15 cellular contexts compared by ENCODE assay signal in the genomic region with DNA sequence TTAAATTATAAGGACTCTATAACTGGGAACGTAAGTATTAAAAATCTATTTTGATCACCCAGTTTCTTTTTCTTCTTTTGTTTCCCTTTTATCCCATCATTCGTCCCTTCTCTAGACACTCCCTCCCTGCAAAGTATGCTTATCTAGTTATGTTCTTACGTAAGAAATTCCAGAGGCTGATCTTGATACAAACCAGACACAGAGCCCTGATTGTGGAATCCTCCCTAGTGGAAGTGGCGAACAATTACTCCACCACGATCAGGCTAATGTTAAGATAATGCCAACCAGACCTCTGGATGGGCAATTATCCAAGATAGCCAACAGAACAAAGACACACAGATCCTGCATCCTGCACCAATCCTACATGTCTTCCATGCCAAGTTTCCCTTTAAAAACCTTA.
A peak's percentile ranks its signal among the peaks of the same experiment; 100 is the strongest.
DNase-seq lines count a peak whose midpoint lies in the region; ATAC-seq and TF ChIP-seq lines count a peak whose summit lies in the region.
"Had no signal": no experiment of that assay in that cellular context is flagged by ENCODE, and none has a peak within 500 bp of the region (broad histone marks: within the 10 kb centered on the region; RNA-seq: fewer than 3 reads in every experiment).

No MANE protein-coding gene starts in this region.

- peak overlapping the region; percentile 9; the same call in 1 of the 2 replicates for H2AFZ ChIP-seq in SK-N-SH (ENCODE audit: low read depth)

- TF ChIP-seq CTCF in BE2C (IDR thresholded peaks at IDR 0.05; ENCODE audit: low read depth, low read length) (no peak; the same call in 1 of the 2 replicates), SK-N-SH (IDR thresholded peaks at IDR 0.05) (no peak), fibroblast of villous mesenchyme (IDR thresholded peaks at IDR 0.05; ENCODE audit: insufficient read depth, low read depth, low read length) (no peak)

- H3K27me3 ChIP-seq in BE2C (no peaks in the 10 kb centered on the region), SK-N-SH (ENCODE audit: insufficient read depth) (no peaks in the 10 kb centered on the region), SJCRH30 (no peaks in the 10 kb centered on the region)
- H3K27me3 ChIP-seq: MG63 had no signal

- H3F3A ChIP-seq in SK-N-SH (replicated peaks; ENCODE audit: insufficient read depth) = no peaks in the 10 kb centered on the region

- peak; percentile 96 to 99 for TF ChIP-seq EP300 in SK-N-SH (IDR thresholded peaks at IDR 0.05; ENCODE audit: borderline replicate concordance in 1 of 2, low read depth in 1 of 2, low read length in 1 of 2)

- no peak overlapping the region for H3K4me2 ChIP-seq in SK-N-SH

- H3K4me3 ChIP-seq in BE2C (ENCODE audit: low read depth, low read length) (peak overlapping the region; percentile 40), SK-N-SH (ENCODE audit: low read depth in 2 of 2, low read length in 1 of 2) (no peak overlapping the region), fibroblast of villous mesenchyme (ENCODE audit: low read depth, low read length) (no peak overlapping the region), mesodermal cell (ENCODE audit: extremely low read depth, insufficient read depth, low read length, poor library complexity, severe bottlenecking) (no peak overlapping the region), SJCRH30 (no peak overlapping the region)
- H3K4me3 ChIP-seq: MG63 had no signal

- H3K9me2 ChIP-seq in SK-N-SH = no peaks in the 10 kb centered on the region

- no peaks in the 10 kb centered on the region for H4K20me1 ChIP-seq in SK-N-SH (ENCODE audit: insufficient read depth)

- DNase-seq in BE2C = peak; percentile 80
- peak; percentile 63 for DNase-seq in SK-N-SH
- DNase-seq in fibroblast of villous mesenchyme (ENCODE audit: low read depth) = peak; percentile 58
- no peak for DNase-seq in dermis blood vessel endothelial cell
- no peak for DNase-seq in KBM-7
- DNase-seq in SJCRH30 = no peak
- DNase-seq: DMS53, GF-D8, MG63, NCI-H1417, NCI-H1694 treated with DMSO at 0.1 percent for 48 hours, NCI-H446 treated with DMSO at 0.1 percent for 48 hours had no signal

- H3K9me3 ChIP-seq in BE2C (no peaks in the 10 kb centered on the region), SK-N-SH (no peaks in the 10 kb centered on the region), mesodermal cell (ENCODE audit: control insufficient read depth, low read length) (no peaks in the 10 kb centered on the region), SJCRH30 (replicated peaks) (no peaks in the 10 kb centered on the region)

- CTCF ChIA-PET in SK-N-SH (lab: Yijun Ruan, JAX) = no interaction called here

- H3K27ac ChIP-seq in SK-N-SH (ENCODE audit: low read depth in 2 of 2, low read length in 1 of 2) (peak overlapping the region; percentile 27 to 96; a peak in 3 of 4 replicates), mesodermal cell (ENCODE audit: low read depth, low read length, severe bottlenecking) (peak overlapping the region; percentile 93), SJCRH30 (no peak overlapping the region)
- H3K27ac ChIP-seq: RWPE1 had no signal

- no peaks in the 10 kb centered on the region for H3K36me3 ChIP-seq in BE2C
- no peaks in the 10 kb centered on the region for H3K36me3 ChIP-seq in SK-N-SH (replicated peaks in 1 of 2; ENCODE audit: control insufficient read depth in 1 of 2, insufficient read depth in 2 of 2, low read length in 1 of 2)
- no peaks in the 10 kb centered on the region for H3K36me3 ChIP-seq in mesodermal cell (ENCODE audit: control insufficient read depth, insufficient read depth, low read length)
- H3K36me3 ChIP-seq in SJCRH30 = no peaks in the 10 kb centered on the region
- H3K36me3 ChIP-seq: MG63 had no signal

- no peak overlapping the region for H3K9ac ChIP-seq in SK-N-SH

- H3K4me1 ChIP-seq in BE2C (peaks cover 4% of the 10 kb centered on the region; the same call in 1 of the 2 replicates), SK-N-SH (ENCODE audit: control insufficient read depth in 1 of 2, insufficient read depth in 2 of 2, low read depth in 1 of 2, low read length in 1 of 2) (peaks cover 0 to 14% of the 10 kb centered on the region in 2 experiments; a peak in 2 of 4 replicates), mesodermal cell (ENCODE audit: control insufficient read depth, insufficient read depth, low read length, poor library complexity, severe bottlenecking) (peaks cover 3% of the 10 kb centered on the region), SJCRH30 (no peaks in the 10 kb centered on the region)

- in situ Hi-C loops in KBM-7 (cut with MboI; ENCODE audit: low pct_unique_long_range_greater_than_20kb, low sequenced_read_pairs) = no loop called here

- ATAC-seq in GM18517 (IDR thresholded peaks at IDR 0.05; ENCODE audit: unreplicated experiment) = no peak

- no peaks in the 10 kb centered on the region for H3K79me2 ChIP-seq in SK-N-SH (ENCODE audit: insufficient read depth)

- POLR2A ChIA-PET in SK-N-SH (lab: Yijun Ruan, JAX) = no interaction called here

- TF ChIP-seq RAD21 in SK-N-SH (IDR thresholded peaks at IDR 0.05; ENCODE audit: low read length) = peak; percentile 39; the same call in 1 of the 2 replicates

- WGBS in SK-N-SH (ENCODE audit: low lambda C conversion rate) = 11% methylated on average over 5 of the region's 5 CpGs
- 67% methylated on average over 1 of the region's 5 CpGs; no CpG with 5 or more reads in 1 of the 2 experiments for WGBS in mesodermal cell (ENCODE audit: insufficient coverage in 2 of 2), 2 experiments

TF ChIP-seq in SK-N-SH, 30 proteins besides CTCF, POLR2A, EP300 and RAD21 (continues in another document):
- TF ChIP-seq, protein P1, sequence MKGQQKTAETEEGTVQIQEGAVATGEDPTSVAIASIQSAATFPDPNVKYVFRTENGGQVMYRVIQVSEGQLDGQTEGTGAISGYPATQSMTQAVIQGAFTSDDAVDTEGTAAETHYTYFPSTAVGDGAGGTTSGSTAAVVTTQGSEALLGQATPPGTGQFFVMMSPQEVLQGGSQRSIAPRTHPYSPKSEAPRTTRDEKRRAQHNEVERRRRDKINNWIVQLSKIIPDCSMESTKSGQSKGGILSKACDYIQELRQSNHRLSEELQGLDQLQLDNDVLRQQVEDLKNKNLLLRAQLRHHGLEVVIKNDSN (IDR thresholded peaks at IDR 0.05; ENCODE audit: borderline replicate concordance, low read depth) = no peak
- TF ChIP-seq MXI1 (IDR thresholded peaks at IDR 0.05; ENCODE audit: low read depth, low read length) (0 out of 2 replicates have a peak, but pooled peaks have one; percentile 25), RFX5 (IDR thresholded peaks at IDR 0.05; ENCODE audit: low read length) (no peak), TEAD4 (IDR thresholded peaks at IDR 0.05; ENCODE audit: borderline replicate concordance, insufficient read depth) (peak; percentile 95), RXRA (IDR thresholded peaks at IDR 0.05; ENCODE audit: borderline replicate concordance, low read depth) (0 out of 2 replicates have a peak, but pooled peaks have one; percentile 22), SIN3A (IDR thresholded peaks at IDR 0.05; ENCODE audit: borderline replicate concordance, low read depth, low read length) (peak; percentile 59; the same call in 1 of the 2 replicates), MEF2A (IDR thresholded peaks at IDR 0.05; ENCODE audit: borderline replicate concordance, low read depth) (peak; percentile 45; the same call in 1 of the 2 replicates), FOXJ3 (CRISPR knock-in tag; IDR thresholded peaks at IDR 0.05) (peak; percentile 86), ZBTB33 (IDR thresholded peaks at IDR 0.05; ENCODE audit: borderline replicate concordance, low read depth) (peak; percentile 73; the same call in 1 of the 2 replicates), NRF1 (IDR thresholded peaks at IDR 0.05; ENCODE audit: low read depth, low read length) (no peak), TCF12 (IDR thresholded peaks at IDR 0.05) (peak; percentile 100), PBX3 (IDR thresholded peaks at IDR 0.05) (peak; percentile 95), NFIC (IDR thresholded peaks at IDR 0.05; ENCODE audit: borderline replicate concordance) (peak; percentile 89), FOXM1 (IDR thresholded peaks at IDR 0.05; ENCODE audit: low read depth) (peak; percentile 88)
- TF ChIP-seq, protein P2, sequence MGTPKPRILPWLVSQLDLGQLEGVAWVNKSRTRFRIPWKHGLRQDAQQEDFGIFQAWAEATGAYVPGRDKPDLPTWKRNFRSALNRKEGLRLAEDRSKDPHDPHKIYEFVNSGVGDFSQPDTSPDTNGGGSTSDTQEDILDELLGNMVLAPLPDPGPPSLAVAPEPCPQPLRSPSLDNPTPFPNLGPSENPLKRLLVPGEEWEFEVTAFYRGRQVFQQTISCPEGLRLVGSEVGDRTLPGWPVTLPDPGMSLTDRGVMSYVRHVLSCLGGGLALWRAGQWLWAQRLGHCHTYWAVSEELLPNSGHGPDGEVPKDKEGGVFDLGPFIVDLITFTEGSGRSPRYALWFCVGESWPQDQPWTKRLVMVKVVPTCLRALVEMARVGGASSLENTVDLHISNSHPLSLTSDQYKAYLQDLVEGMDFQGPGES (IDR thresholded peaks at IDR 0.05; ENCODE audit: low read depth, low read length) = no peak

Comparison
In these comparisons a context has a peak if more than half of its experiments do, and no peak if none do; other contexts are left out.
1. DNase-seq: peak in BE2C (single experiment), SK-N-SH (single experiment) and fibroblast of villous mesenchyme (single experiment); none in dermis blood vessel endothelial cell (single experiment), KBM-7 (single experiment) and SJCRH30 (0 of 2).